In the genomic region with DNA sequence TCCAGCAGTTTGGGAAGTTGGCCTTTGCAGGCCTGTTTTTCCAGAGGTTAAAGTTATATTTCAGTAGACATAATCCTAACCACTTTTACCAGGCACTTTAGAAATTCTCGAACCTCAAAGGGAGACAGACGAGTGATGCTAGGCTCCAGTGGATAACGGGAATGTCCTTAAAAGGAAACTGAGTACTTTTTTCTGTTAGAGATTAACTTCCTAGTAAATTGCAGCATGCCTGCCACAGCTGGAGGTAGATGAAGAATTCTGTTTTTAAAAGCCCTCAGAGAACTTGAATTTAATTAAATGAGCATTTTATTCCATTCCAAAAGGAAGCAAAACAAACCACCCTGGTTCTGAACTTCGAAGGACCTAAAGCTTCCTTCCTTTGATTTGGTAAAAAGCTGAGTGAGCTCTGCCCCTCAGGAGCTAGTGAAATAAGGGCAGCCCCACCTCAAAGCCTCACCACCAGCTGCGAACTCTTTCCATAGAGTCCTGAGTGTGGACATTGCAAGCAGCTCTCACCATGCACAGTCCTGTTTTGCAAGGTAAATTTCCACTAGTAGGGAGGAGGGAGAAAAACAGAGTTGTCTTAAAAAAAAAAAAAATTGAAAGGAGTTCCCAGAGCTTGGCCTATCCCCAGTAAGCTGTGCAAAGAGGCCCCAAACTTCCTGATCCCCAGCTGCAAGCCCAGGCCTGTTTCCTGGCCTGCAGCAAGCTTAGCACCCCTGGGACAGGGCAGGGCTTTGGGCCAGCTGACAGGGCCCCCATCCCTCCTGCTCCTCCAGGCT, we compare ENCODE assay signal across 9 cellular contexts. TPM values are rescaled to one million over a fixed set of nuclear protein-coding genes. Genes with fewer than 3 reads are reported as not detected.
DNase-seq lines count a peak whose midpoint lies in the region; ATAC-seq and TF ChIP-seq lines count a peak whose summit lies in the region.
"Had no signal": no experiment of that assay in that cellular context is flagged by ENCODE, and none has a peak within 500 bp of the region (broad histone marks: within the 10 kb centered on the region; RNA-seq: fewer than 3 reads in every experiment).

No MANE protein-coding gene starts in this region.

- no peak overlapping the region for H3K27ac ChIP-seq in PC-9

- no peaks in the 10 kb centered on the region for H3K9me3 ChIP-seq in PC-9 (ENCODE audit: insufficient read depth, low read depth)

- no peak overlapping the region for H3K4me3 ChIP-seq in PC-9
- H3K4me3 ChIP-seq in skeletal muscle cell (ENCODE audit: low read depth, low read length), result no peak overlapping the region

- H3K4me1 ChIP-seq in PC-9 (replicated peaks; ENCODE audit: insufficient read depth), result no peaks in the 10 kb centered on the region

- BruUV-seq in PC-9 (replicated peaks; lab: Mats Ljungman, UMichigan), result no TSS peak

- POLR2A ChIA-PET in PC-9 (lab: Charles Lee; ENCODE audit: unreplicated experiment), result no interaction called here

- H3K79me2 ChIP-seq in PC-9 (ENCODE audit: low read depth), result no peaks in the 10 kb centered on the region

- no peak for TF ChIP-seq CTCF in PC-9 (conservative IDR thresholded peaks at IDR 0.05)

- H3K27me3 ChIP-seq in PC-9 (ENCODE audit: insufficient read depth, low read depth), result 0 out of 2 replicates have a peak, but pooled peaks cover 4% of the 10 kb centered on the region

- H4K20me1 ChIP-seq in PC-9 (ENCODE audit: insufficient read depth), result no peaks in the 10 kb centered on the region

- ATAC-seq in GM19463 (IDR thresholded peaks at IDR 0.05; ENCODE audit: unreplicated experiment) (peak; percentile 78), Right ventricle myocardium superior (ENCODE audit: poor library complexity) (peak; percentile 92), GM18519 (IDR thresholded peaks at IDR 0.05; ENCODE audit: low FRiP score, unreplicated experiment) (no peak)
- ATAC-seq: T-helper 17 cell had no signal

- no peaks in the 10 kb centered on the region for H3F3A ChIP-seq in PC-9 (ENCODE audit: insufficient read depth, low read depth)

- peak; percentile 55 to 79 for DNase-seq in PC-9
- peak; percentile 92 for DNase-seq in Right ventricle myocardium superior
- peak; percentile 72 for DNase-seq in skeletal muscle cell (ENCODE audit: low read depth)
- DNase-seq in activated effector memory CD4-positive, alpha-beta T cell treated with Interleukin-2 at 50 U/mL for 16 hours, result no peak
- DNase-seq in stimulated activated CD4-positive, alpha-beta T cell treated with anti-CD3 and anti-CD28 coated beads, Interleukin-15, amount 100 ng/mL, for 24 hours, result no peak
- no peak for DNase-seq in COLO668 (lab: John Stamatoyannopoulos, UW; ENCODE audit: unreplicated experiment)
- DNase-seq: T-helper 17 cell had no signal

- H3K36me3 ChIP-seq in PC-9 (ENCODE audit: low read depth), result no peaks in the 10 kb centered on the region

- CTCF ChIA-PET in PC-9 (lab: Charles Lee), result interaction anchor here (0.7 kb wide), 1 partner anchor 495 kb away, joined by 4 read pairs; no protein-coding TSS in a partner anchor

- no peaks in the 10 kb centered on the region for H3K9me2 ChIP-seq in PC-9 (ENCODE audit: insufficient read depth)

- intact Hi-C loops in PC-9 (cut with micrococcal nuclease; ENCODE audit: unreplicated experiment) (no loop called here), Right ventricle myocardium superior (cut with DNase I) (no loop called here)

- H3K4me2 ChIP-seq in PC-9, result no peak overlapping the region; the same call in 1 of the 2 replicates

- H2AFZ ChIP-seq in PC-9, result no peak overlapping the region

RNA-seq across cellular contexts. Expression of a gene that starts 11.3 kb away (rescaled TPM):
- total RNA-seq in PC-9 (2021) (1.9 and 2.8 TPM in 2 replicates), Right ventricle myocardium superior (0.86 TPM)

RNA-seq across cellular contexts. Expression of a gene that starts 13.4 kb away (rescaled TPM):
- total RNA-seq in PC-9 (2021), result 19.2 and 26.3 TPM in 2 replicates
- 39.5 TPM for total RNA-seq in Right ventricle myocardium superior

Comparison
In these comparisons a context has a peak if more than half of its experiments do, and no peak if none do; other contexts are left out.
1. DNase-seq: peak in PC-9 (2 of 2), Right ventricle myocardium superior (single experiment) and skeletal muscle cell (single experiment); none in activated effector memory CD4-positive, alpha-beta T cell treated with Interleukin-2 at 50 U/mL for 16 hours (single experiment), stimulated activated CD4-positive, alpha-beta T cell treated with anti-CD3 and anti-CD28 coated beads, Interleukin-15, amount 100 ng/mL, for 24 hours (single experiment) and COLO668 (single experiment).